Comparison of ENCODE assay signal across 1 cellular context in genomic region chr12:29317556-29318363, GRCh38.
A peak's percentile ranks its signal among the peaks of the same experiment; 100 is the strongest.
TF ChIP-seq lines count a peak whose summit lies in the region.

No MANE protein-coding gene starts in this region.

TF ChIP-seq in GM12878, 131 proteins besides CTCF, POLR2A, EP300 and RAD21 (continued from another document):
- no peak for TF ChIP-seq EGR1 (IDR thresholded peaks at IDR 0.05; ENCODE audit: borderline replicate concordance in 1 of 2, low read depth in 2 of 2, low read length in 2 of 2)
- TF ChIP-seq BHLHE40 (IDR thresholded peaks at IDR 0.05; ENCODE audit: borderline replicate concordance in 1 of 2, low read depth in 2 of 2, low read length in 1 of 2) = no peak
- no peak for TF ChIP-seq NRF1 (conservative IDR thresholded peaks at IDR 0.05; ENCODE audit: low read depth, low read length)
- peak; percentile 22; the same call in 1 of the 2 replicates for TF ChIP-seq PKNOX1 (IDR thresholded peaks at IDR 0.05)
- TF ChIP-seq ATF3 (IDR thresholded peaks at IDR 0.05; ENCODE audit: borderline replicate concordance, extremely low read depth, low read depth, low read length) = no peak; the same call in 1 of the 2 replicates
- TF ChIP-seq TCF3 (IDR thresholded peaks at IDR 0.05; ENCODE audit: borderline replicate concordance, insufficient read depth, low read depth, low read length) = no peak
- no peak for TF ChIP-seq SUPT20H (IDR thresholded peaks at IDR 0.05; ENCODE audit: borderline replicate concordance, control insufficient read depth, low read depth, low read length)
- no peak for TF ChIP-seq ZNF622 (IDR thresholded peaks at IDR 0.05)
- TF ChIP-seq ZBTB11 (CRISPR knock-in tag; IDR thresholded peaks at IDR 0.05) = no peak
- peak; percentile 48; the same call in 1 of the 3 replicates for TF ChIP-seq POU2F2 (IDR thresholded peaks at IDR 0.05; ENCODE audit: borderline replicate concordance, low read depth, low read length)
- TF ChIP-seq MAX (IDR thresholded peaks at IDR 0.05; ENCODE audit: low read depth, low read length) = no peak
- TF ChIP-seq EED (IDR thresholded peaks at IDR 0.05; ENCODE audit: low read depth) = no peak
- no peak for TF ChIP-seq BMI1 (IDR thresholded peaks at IDR 0.05; ENCODE audit: borderline replicate concordance)
- no peak for TF ChIP-seq ZBTB40 (IDR thresholded peaks at IDR 0.05; ENCODE audit: borderline replicate concordance)
- TF ChIP-seq IKZF2 (IDR thresholded peaks at IDR 0.05) = no peak
- 0 out of 2 replicates have a peak, but pooled peaks have one; percentile 23 for TF ChIP-seq IRF3 (IDR thresholded peaks at IDR 0.05)
- TF ChIP-seq PAX5 (IDR thresholded peaks at IDR 0.05; ENCODE audit: borderline replicate concordance, low read depth, low read length) = peak; percentile 41; the same call in 1 of the 2 replicates
- no peak for TF ChIP-seq ZNF274 (IDR thresholded peaks at IDR 0.05; ENCODE audit: insufficient read depth, insufficient read length)
- TF ChIP-seq RELB (IDR thresholded peaks at IDR 0.05; ENCODE audit: low read depth) = no peak
- peak; percentile 79; the same call in 1 of the 2 replicates for TF ChIP-seq SMARCA5 (IDR thresholded peaks at IDR 0.05)
- no peak for TF ChIP-seq MEF2B (IDR thresholded peaks at IDR 0.05; ENCODE audit: partially characterized antibody, poor library complexity, severe bottlenecking)
- TF ChIP-seq CREB1 (IDR thresholded peaks at IDR 0.05; ENCODE audit: low read depth) = no peak
- no peak for TF ChIP-seq MYB (IDR thresholded peaks at IDR 0.05; ENCODE audit: borderline replicate concordance, low read depth, low read length)
- TF ChIP-seq RAD51 (IDR thresholded peaks at IDR 0.05) = no peak
- no peak for TF ChIP-seq SREBF2 (IDR thresholded peaks at IDR 0.05; ENCODE audit: low read length)
- no peak for TF ChIP-seq NFYA (IDR thresholded peaks at IDR 0.05; ENCODE audit: borderline replicate concordance, low read depth, low read length)
- 0 out of 2 replicates have a peak, but pooled peaks have one; percentile 16 for TF ChIP-seq ATF7 (IDR thresholded peaks at IDR 0.05; ENCODE audit: low read depth)
- no peak for TF ChIP-seq GATAD2B (conservative IDR thresholded peaks at IDR 0.05; ENCODE audit: low read depth)
- TF ChIP-seq STAT3 (IDR thresholded peaks at IDR 0.05; ENCODE audit: low read depth, low read length) = no peak
- TF ChIP-seq NR2C1 (IDR thresholded peaks at IDR 0.05) = no peak
